Comparison of ENCODE assay signal across 25 cellular contexts in genomic region chr16:12217341-12217740, GRCh38.
"Had no signal": no experiment of that assay in that cellular context is flagged by ENCODE, and none has a peak within 500 bp of the region (broad histone marks: within the 10 kb centered on the region; RNA-seq: fewer than 3 reads in every experiment).

No MANE protein-coding gene starts in this region.

- H3K4me1 ChIP-seq: esophagus muscularis mucosa, gastrocnemius medialis, heart right ventricle, left lung, lower lobe of right lung had no signal

- H3K27me3 ChIP-seq: dorsolateral prefrontal cortex, esophagus muscularis mucosa, gastrocnemius medialis, heart right ventricle, left lung had no signal

- H3K9me3 ChIP-seq: esophagus muscularis mucosa, gastrocnemius medialis, lower lobe of right lung had no signal

- H3K27ac ChIP-seq: coronary artery, dorsolateral prefrontal cortex, epithelial cell of prostate, esophagus muscularis mucosa, gastrocnemius medialis, heart right ventricle, left lung, lower lobe of right lung had no signal

- FAIRE-seq: colon, endothelial cell of umbilical vein, islet of Langerhans, keratinocyte had no signal

- ATAC-seq: gastrocnemius medialis, heart right ventricle, left cardiac atrium, left lung, left ventricle myocardium superior, lower lobe of right lung, mucosa of descending colon had no signal

- H3K36me3 ChIP-seq: gastrocnemius medialis, lower lobe of right lung had no signal

- H3K4me3 ChIP-seq: coronary artery, dorsolateral prefrontal cortex, esophagus muscularis mucosa, gastrocnemius medialis, heart right ventricle, left lung, lower lobe of right lung, mucosa of descending colon had no signal

- DNase-seq: dermis blood vessel endothelial cell; dorsolateral prefrontal cortex; effector CD4-positive, alpha-beta T cell; effector memory CD4-positive, alpha-beta T cell; erythroblast; foreskin melanocyte; gastrocnemius medialis; glutamatergic neuron; head of caudate nucleus; heart right ventricle; hippocampal formation; left cardiac atrium; left lung; left ventricle myocardium superior; lower lobe of right lung; mesenchymal stem cell; mucosa of descending colon; naive B cell had no signal
